30 cellular contexts compared by ENCODE assay signal in the genomic region with DNA sequence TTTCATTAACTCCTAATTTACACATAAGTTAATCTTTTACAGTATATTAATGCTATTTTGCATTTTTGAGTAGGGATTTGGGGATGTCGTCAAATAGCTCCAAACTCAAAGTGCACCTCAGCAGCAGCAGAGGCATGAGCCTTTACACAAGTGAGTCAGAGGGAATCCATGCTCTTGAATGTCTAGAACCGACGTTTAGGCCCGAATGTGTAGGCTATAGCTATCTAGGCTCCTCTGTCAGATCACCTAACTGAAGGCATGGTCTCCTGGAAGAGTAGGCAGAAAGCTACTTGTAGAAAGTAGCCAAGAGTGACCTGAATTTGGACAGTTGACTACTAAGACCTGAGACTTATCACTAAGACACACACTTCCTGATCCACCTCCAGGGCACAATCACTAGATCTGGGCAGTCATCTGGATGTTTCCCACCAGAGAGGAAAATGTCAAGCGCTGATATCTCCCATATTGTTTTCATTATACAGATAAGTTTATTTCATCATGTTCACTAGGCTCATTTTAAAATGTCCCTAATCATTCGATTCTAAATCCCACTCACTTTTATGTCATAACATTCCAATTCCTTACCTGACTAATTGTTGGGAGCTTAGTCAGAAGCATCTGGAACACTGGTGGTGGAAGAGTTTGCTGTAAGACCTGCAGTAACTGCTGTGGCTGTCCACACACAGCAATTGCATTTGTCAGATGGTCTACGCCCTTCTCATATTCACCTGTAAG. TPM values are rescaled to one million over a fixed set of nuclear protein-coding genes. Genes with fewer than 3 reads are reported as not detected.
A peak's percentile ranks its signal among the peaks of the same experiment; 100 is the strongest.
DNase-seq lines count a peak whose midpoint lies in the region; ATAC-seq, FAIRE-seq and TF ChIP-seq lines count a peak whose summit lies in the region.
"Had no signal": no experiment of that assay in that cellular context is flagged by ENCODE, and none has a peak within 500 bp of the region (broad histone marks: within the 10 kb centered on the region; RNA-seq: fewer than 3 reads in every experiment).

No MANE protein-coding gene starts in this region.

- H3K27me3 Mint-ChIP-seq in activated naive CD8-positive, alpha-beta T cell, result no peaks in the 10 kb centered on the region
- H3K27me3 Mint-ChIP-seq in activated naive CD8-positive, alpha-beta T cell treated with anti-CD3 and anti-CD28 coated beads for 36 hours, result no peaks in the 10 kb centered on the region
- H3K27me3 Mint-ChIP-seq in neural progenitor cell (ENCODE audit: insufficient read depth, low read depth), result no peaks in the 10 kb centered on the region
- no peaks in the 10 kb centered on the region for H3K27me3 Mint-ChIP-seq in progenitor cell of endocrine pancreas
- H3K27me3 Mint-ChIP-seq: activated CD4-positive, alpha-beta memory T cell treated with anti-CD3 and anti-CD28 coated beads for 36 hours; dendritic cell treated with granulocyte-macrophage colony-stimulating factor and Interleukin-4, amounts not matched to agents 40 ng/mL and 50 ng/mL, for 4 days; naive thymus-derived CD4-positive, alpha-beta T cell had no signal

- peaks cover 26% of the 10 kb centered on the region for H3F3A ChIP-seq in neural progenitor cell (ENCODE audit: low read depth)

- H3K4me1 Mint-ChIP-seq in activated naive CD8-positive, alpha-beta T cell (ENCODE audit: low read depth), result peaks cover 6% of the 10 kb centered on the region
- peaks cover 5% of the 10 kb centered on the region for H3K4me1 Mint-ChIP-seq in activated naive CD8-positive, alpha-beta T cell treated with anti-CD3 and anti-CD28 coated beads for 36 hours
- no peaks in the 10 kb centered on the region for H3K4me1 Mint-ChIP-seq in neural progenitor cell
- no peaks in the 10 kb centered on the region for H3K4me1 Mint-ChIP-seq in progenitor cell of endocrine pancreas (ENCODE audit: low read depth)

- no peak overlapping the region for H3K4me2 ChIP-seq in neural progenitor cell
- H3K4me2 ChIP-seq: smooth muscle cell had no signal

- no peak for FAIRE-seq in bronchial epithelial cell (lab: Jason Lieb, UNC)

- no peaks in the 10 kb centered on the region for H3K9me3 Mint-ChIP-seq in activated naive CD8-positive, alpha-beta T cell (ENCODE audit: low read depth)
- H3K9me3 Mint-ChIP-seq in activated naive CD8-positive, alpha-beta T cell treated with anti-CD3 and anti-CD28 coated beads for 36 hours, result no peaks in the 10 kb centered on the region
- H3K9me3 Mint-ChIP-seq in neural progenitor cell (no peaks in the 10 kb centered on the region), progenitor cell of endocrine pancreas (ENCODE audit: low read depth) (no peaks in the 10 kb centered on the region)
- H3K9me3 Mint-ChIP-seq: activated CD4-positive, alpha-beta memory T cell treated with anti-CD3 and anti-CD28 coated beads for 36 hours; activated T-cell treated with anti-CD3 and anti-CD28 coated beads, Interleukin-2, amount 50 U/mL, for 4 hours; dendritic cell treated with granulocyte-macrophage colony-stimulating factor and Interleukin-4, amounts not matched to agents 40 ng/mL and 50 ng/mL, for 4 days had no signal

- H3K79me2 ChIP-seq in neural progenitor cell (ENCODE audit: low read depth), result peaks cover 66% of the 10 kb centered on the region

- peak overlapping the region; percentile 3 for H3K9ac ChIP-seq in SK-N-MC (ENCODE audit: insufficient read length)
- peak overlapping the region; percentile 27 for H3K9ac ChIP-seq in neural progenitor cell

- peaks cover 19% of the 10 kb centered on the region for H3K36me3 Mint-ChIP-seq in activated naive CD8-positive, alpha-beta T cell
- peaks cover 51% of the 10 kb centered on the region for H3K36me3 Mint-ChIP-seq in activated naive CD8-positive, alpha-beta T cell treated with anti-CD3 and anti-CD28 coated beads for 36 hours
- H3K36me3 Mint-ChIP-seq in neural progenitor cell (peaks cover 41% of the 10 kb centered on the region), progenitor cell of endocrine pancreas (ENCODE audit: insufficient read depth) (peaks cover 37% of the 10 kb centered on the region)

- no peak for ATAC-seq in HG02588 (IDR thresholded peaks at IDR 0.05; ENCODE audit: unreplicated experiment)
- no peak for ATAC-seq in HG02623 (IDR thresholded peaks at IDR 0.05; ENCODE audit: unreplicated experiment)
- ATAC-seq: activated T-cell treated with anti-CD3 and anti-CD28 coated beads, Interleukin-2, amount 50 U/mL, for 4 hours; left colon; naive thymus-derived CD4-positive, alpha-beta T cell had no signal

- peaks cover 44% of the 10 kb centered on the region for H4K20me1 ChIP-seq in neural progenitor cell (ENCODE audit: low read depth)

- H3K27ac Mint-ChIP-seq in activated naive CD8-positive, alpha-beta T cell, result peak overlapping the region; percentile 34
- no peak overlapping the region for H3K27ac Mint-ChIP-seq in activated naive CD8-positive, alpha-beta T cell treated with anti-CD3 and anti-CD28 coated beads for 36 hours
- H3K27ac Mint-ChIP-seq in neural progenitor cell (no peak overlapping the region), progenitor cell of endocrine pancreas (no peak overlapping the region)
- H3K27ac Mint-ChIP-seq: activated CD4-positive, alpha-beta memory T cell treated with anti-CD3 and anti-CD28 coated beads for 36 hours; dendritic cell treated with granulocyte-macrophage colony-stimulating factor and Interleukin-4, amounts not matched to agents 40 ng/mL and 50 ng/mL, for 4 days had no signal

- H3K36me3 ChIP-seq in SK-N-MC (ENCODE audit: insufficient read depth, low read length), result peaks cover 97% of the 10 kb centered on the region
- peaks cover 32% of the 10 kb centered on the region for H3K36me3 ChIP-seq in bronchial epithelial cell (ENCODE audit: control insufficient read depth, insufficient read depth, low read length)
- peaks cover 42% of the 10 kb centered on the region for H3K36me3 ChIP-seq in neural progenitor cell

- no peak overlapping the region for H3K4me3 Mint-ChIP-seq in activated naive CD8-positive, alpha-beta T cell
- H3K4me3 Mint-ChIP-seq in activated naive CD8-positive, alpha-beta T cell treated with anti-CD3 and anti-CD28 coated beads for 36 hours, result no peak overlapping the region
- H3K4me3 Mint-ChIP-seq in neural progenitor cell (no peak overlapping the region), progenitor cell of endocrine pancreas (ENCODE audit: low read depth) (no peak overlapping the region)
- H3K4me3 Mint-ChIP-seq: activated CD4-positive, alpha-beta memory T cell treated with anti-CD3 and anti-CD28 coated beads for 36 hours; activated T-cell treated with anti-CD3 and anti-CD28 coated beads, Interleukin-2, amount 50 U/mL, for 4 hours; dendritic cell treated with granulocyte-macrophage colony-stimulating factor and Interleukin-4, amounts not matched to agents 40 ng/mL and 50 ng/mL, for 4 days; naive thymus-derived CD4-positive, alpha-beta T cell had no signal

- DNase-seq in activated naive CD8-positive, alpha-beta T cell treated with anti-CD3 and anti-CD28 coated beads for 36 hours, result no peak
- no peak for DNase-seq in SK-N-MC (ENCODE audit: low read depth, low spot score)
- DNase-seq in bronchial epithelial cell (ENCODE audit: low read depth), result peak; percentile 52
- DNase-seq in neural progenitor cell (ENCODE audit: low spot score), result no peak
- no peak for DNase-seq in progenitor cell of endocrine pancreas (ENCODE audit: low spot score, unreplicated experiment)
- DNase-seq: ACHN; activated CD4-positive, alpha-beta memory T cell treated with anti-CD3 and anti-CD28 coated beads for 36 hours; activated naive CD4-positive, alpha-beta T cell treated with Interleukin-2 at 50 U/mL for 16 hours; activated T-cell treated with anti-CD3 and anti-CD28 coated beads, Interleukin-2, amount 50 U/mL, for 4 hours; anterior cingulate cortex; caudate nucleus; COR-L47; DMS79; left colon; mesenchymal stem cell; naive thymus-derived CD4-positive, alpha-beta T cell; NCI-H1092; NCI-H187; NCI-H526; occipital lobe; retina; stimulated activated CD4-positive, alpha-beta T cell treated with anti-CD3 and anti-CD28 coated beads, Interleukin-2, amount 100 ng/mL, for 24 hours; testis had no signal

- H2AFZ ChIP-seq in neural progenitor cell (replicated peaks), result no peak overlapping the region

- H3K4me3 ChIP-seq in SK-N-MC, result no peak overlapping the region
- no peak overlapping the region for H3K4me3 ChIP-seq in bronchial epithelial cell (ENCODE audit: low read depth, low read length)
- no peak overlapping the region for H3K4me3 ChIP-seq in neural progenitor cell
- H3K4me3 ChIP-seq: smooth muscle cell, testis, vagina had no signal

- H3K27ac ChIP-seq in SK-N-MC (peak overlapping the region; percentile 76; the same call in 1 of the 2 replicates), neural progenitor cell (no peak overlapping the region)
- H3K27ac ChIP-seq: HL-60, testis, vagina had no signal

- no peaks in the 10 kb centered on the region for H3K4me1 ChIP-seq in neural progenitor cell
- H3K4me1 ChIP-seq: testis, vagina had no signal

- H3K27me3 ChIP-seq in bronchial epithelial cell (ENCODE audit: control insufficient read depth, insufficient read depth, low read length) (no peaks in the 10 kb centered on the region), neural progenitor cell (no peaks in the 10 kb centered on the region)
- H3K27me3 ChIP-seq: testis, vagina had no signal

- TF ChIP-seq CTCF in bronchial epithelial cell (IDR thresholded peaks at IDR 0.05; ENCODE audit: insufficient read depth, low read length, severe bottlenecking) (no peak), neural progenitor cell (IDR thresholded peaks at IDR 0.05) (no peak), progenitor cell of endocrine pancreas (IDR thresholded peaks at IDR 0.05; ENCODE audit: unreplicated experiment) (no peak)

- H3K9me3 ChIP-seq in SK-N-MC (ENCODE audit: low read depth, low read length) (no peaks in the 10 kb centered on the region), neural progenitor cell (ENCODE audit: low read depth) (no peaks in the 10 kb centered on the region)
- H3K9me3 ChIP-seq: testis, vagina had no signal

RNA-seq across cellular contexts. Expression of gene TOMM20, which starts 15.3 kb away (rescaled TPM):
- total RNA-seq in activated naive CD8-positive, alpha-beta T cell treated with anti-CD3 and anti-CD28 coated beads for 36 hours, result 100 to 1,000 TPM; 131 to 150 TPM
- total RNA-seq in bronchial epithelial cell (63.6 and 99.0 TPM in 2 replicates), neural progenitor cell (ENCODE audit: low replicate concordance) (154 and 212 TPM in 2 replicates), progenitor cell of endocrine pancreas (110 and 120 TPM in 2 replicates)

RNA-seq across cellular contexts. Expression of gene RBM34, which starts 47.7 kb away (rescaled TPM):
- total RNA-seq in activated naive CD8-positive, alpha-beta T cell treated with anti-CD3 and anti-CD28 coated beads for 36 hours, result 100 to 1,000 TPM; 143 to 156 TPM
- total RNA-seq in bronchial epithelial cell (60.6 and 63.4 TPM in 2 replicates), neural progenitor cell (ENCODE audit: low replicate concordance) (90.4 and 107 TPM in 2 replicates), progenitor cell of endocrine pancreas (68.4 and 75.0 TPM in 2 replicates)
